In the genomic region with DNA sequence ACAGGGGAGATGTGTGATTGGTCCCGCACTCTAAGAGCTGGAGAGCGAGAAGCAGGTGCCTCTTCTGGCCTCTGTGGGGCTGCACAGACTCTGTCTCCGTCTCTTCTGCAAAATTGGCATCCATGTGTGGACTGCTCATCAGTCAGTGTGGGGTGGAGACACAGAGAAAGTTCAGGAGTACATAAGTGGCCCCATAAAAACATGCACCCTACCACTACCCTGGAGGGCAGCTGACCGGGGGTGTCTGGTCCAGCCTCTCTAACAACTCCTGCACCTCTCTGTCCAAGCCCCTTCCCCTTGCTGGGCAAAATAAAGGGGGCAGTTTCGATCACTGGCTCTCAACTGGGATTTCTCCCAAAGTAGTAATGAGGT, we compare ENCODE assay signal across 8 cellular contexts.
A peak's percentile ranks its signal among the peaks of the same experiment; 100 is the strongest.
DNase-seq lines count a peak whose midpoint lies in the region; ATAC-seq and TF ChIP-seq lines count a peak whose summit lies in the region.

No MANE protein-coding gene starts in this region.

- H3K9me3 ChIP-seq in BE2C (no peaks in the 10 kb centered on the region), HCT116 (ENCODE audit: control insufficient read depth in 1 of 2, insufficient read depth in 1 of 2, low read depth in 1 of 2, low read length in 2 of 2) (no peaks in the 10 kb centered on the region), lower lobe of right lung (no peaks in the 10 kb centered on the region)

- TF ChIP-seq RAD21 in HCT116 (IDR thresholded peaks at IDR 0.05; ENCODE audit: low read depth) = no peak

- no peak for TF ChIP-seq POLR2A in HCT116 (IDR thresholded peaks at IDR 0.05; ENCODE audit: borderline replicate concordance, extremely low read depth, insufficient read depth, insufficient read length)

- intact Hi-C loops in HCT116 (cut with micrococcal nuclease) = loop anchor here (5.0 kb wide), 1 partner anchor 48 kb away; no protein-coding TSS in a partner anchor
- intact Hi-C loops in lower lobe of right lung (cut with DNase I) = no loop called here

- no peak for ATAC-seq in HCT116
- ATAC-seq in activated T-helper 17 cell treated with anti-CD3 and anti-CD28 coated beads, Interleukin-2, amount 50 U/mL, for 72 hours (replicated peaks) = peak; percentile 1
- peak; percentile 8 to 35 for ATAC-seq in lower lobe of right lung

- DNase-seq in BE2C (no peak), HCT116 (ENCODE audit: low read depth, low spot score) (no peak), lower lobe of right lung (no peak), SKM-1 (lab: John Stamatoyannopoulos, UW; ENCODE audit: unreplicated experiment) (no peak), NCI-H2029 treated with DMSO at 0.1 percent for 48 hours (lab: John Stamatoyannopoulos, UW) (no peak), mesenteric fat pad (ENCODE audit: low spot score) (no peak), SW480 (ENCODE audit: low spot score) (no peak)

- no peaks in the 10 kb centered on the region for H3K9me2 ChIP-seq in HCT116 (ENCODE audit: insufficient read depth)

- RAD21 ChIA-PET in HCT116 (lab: Charles Lee; ENCODE audit: low non-redundant PET in 1 of 2, low total read pairs in 2 of 2, uncharacterized antibody in 2 of 2, unreplicated experiment in 2 of 2) = no interaction called here

- H3K27me3 ChIP-seq in BE2C (no peaks in the 10 kb centered on the region), HCT116 (ENCODE audit: insufficient read depth, low read length) (0 out of 2 replicates have a peak, but pooled peaks cover 5% of the 10 kb centered on the region), lower lobe of right lung (ENCODE audit: low read depth) (no peaks in the 10 kb centered on the region)

- CTCF ChIA-PET in HCT116 (lab: Charles Lee) = interaction anchor here (0.9 to 1.0 kb wide), 2 partner anchors 14 to 34 kb away, joined by 3 read pairs; no protein-coding TSS in a partner anchor

- H3K4me3 ChIP-seq in BE2C (ENCODE audit: low read depth, low read length) (peak overlapping the region; percentile 44), HCT116 (replicated peaks in 1 of 2; ENCODE audit: low read depth in 1 of 2, low read length in 2 of 2) (peak overlapping the region in 1 of 2 experiments; percentile 48; a peak in 2 of 4 replicates), lower lobe of right lung (peak overlapping the region; percentile 18)

- TSS peak; percentile 78 for BruUV-seq in HCT116 (replicated peaks; lab: Mats Ljungman, UMichigan)

- H3K9me3 Mint-ChIP-seq in activated T-helper 17 cell treated with anti-CD3 and anti-CD28 coated beads, Interleukin-2, amount 50 U/mL, for 72 hours = no peaks in the 10 kb centered on the region

- peaks cover 12% of the 10 kb centered on the region for H3K4me1 Mint-ChIP-seq in activated T-helper 17 cell treated with anti-CD3 and anti-CD28 coated beads, Interleukin-2, amount 50 U/mL, for 72 hours

- peak overlapping the region; percentile 75 for H3K4me2 ChIP-seq in HCT116 (ENCODE audit: low read length)

- no peak for TF ChIP-seq CTCF in BE2C (IDR thresholded peaks at IDR 0.05; ENCODE audit: low read depth, low read length)
- TF ChIP-seq CTCF in HCT116 (IDR thresholded peaks at IDR 0.05 in 2 of 3, conservative IDR thresholded peaks at IDR 0.05 in 1 of 3; ENCODE audit: borderline replicate concordance in 1 of 3, insufficient read depth in 1 of 3, low read depth in 2 of 3, low read length in 2 of 3) = no peak
- no peak for TF ChIP-seq CTCF in lower lobe of right lung (IDR thresholded peaks at IDR 0.05)

- H3K27ac ChIP-seq in HCT116 (ENCODE audit: low read depth, low read length) (no peak overlapping the region), lower lobe of right lung (peak overlapping the region; percentile 55)

- H2AFZ ChIP-seq in HCT116 (ENCODE audit: low read depth, low read length, poor library complexity, severe bottlenecking) = peak overlapping the region; percentile 19

- no peaks in the 10 kb centered on the region for H4K20me1 ChIP-seq in HCT116 (ENCODE audit: insufficient read depth)

- H3K36me3 ChIP-seq in BE2C (no peaks in the 10 kb centered on the region), HCT116 (ENCODE audit: control insufficient read depth in 1 of 2, insufficient read depth in 2 of 2, low read length in 2 of 2) (no peaks in the 10 kb centered on the region), lower lobe of right lung (no peaks in the 10 kb centered on the region)

- H3K27ac Mint-ChIP-seq in activated T-helper 17 cell treated with anti-CD3 and anti-CD28 coated beads, Interleukin-2, amount 50 U/mL, for 72 hours = peak overlapping the region; percentile 27

- peak overlapping the region; percentile 56; the same call in 1 of the 2 replicates for H3K9ac ChIP-seq in HCT116 (ENCODE audit: low read length)

- peaks cover 2% of the 10 kb centered on the region for H3K36me3 Mint-ChIP-seq in activated T-helper 17 cell treated with anti-CD3 and anti-CD28 coated beads, Interleukin-2, amount 50 U/mL, for 72 hours (ENCODE audit: low read depth)

- peaks cover 4% of the 10 kb centered on the region; the same call in 1 of the 2 replicates for H3K4me1 ChIP-seq in BE2C
- peaks cover 39 to 46% of the 10 kb centered on the region in 2 experiments for H3K4me1 ChIP-seq in HCT116 (ENCODE audit: control insufficient read depth in 1 of 2, insufficient read depth in 2 of 2, low read length in 2 of 2)
- H3K4me1 ChIP-seq in lower lobe of right lung = peaks cover 13% of the 10 kb centered on the region

- no peaks in the 10 kb centered on the region for H3K79me2 ChIP-seq in HCT116 (ENCODE audit: insufficient read depth, low read length)

- no peaks in the 10 kb centered on the region for H3K27me3 Mint-ChIP-seq in activated T-helper 17 cell treated with anti-CD3 and anti-CD28 coated beads, Interleukin-2, amount 50 U/mL, for 72 hours

- POLR2A ChIA-PET in HCT116 (lab: Charles Lee) = interaction anchor here (0.7 kb wide), 1 partner anchor 674 kb away, joined by 3 read pairs; no protein-coding TSS in a partner anchor

- peak overlapping the region; percentile 27 for H3K4me3 Mint-ChIP-seq in activated T-helper 17 cell treated with anti-CD3 and anti-CD28 coated beads, Interleukin-2, amount 50 U/mL, for 72 hours

TF ChIP-seq in HCT116, 20 proteins besides CTCF, POLR2A, EP300 and RAD21:
- TF ChIP-seq ZFX (IDR thresholded peaks at IDR 0.05) = no peak
- TF ChIP-seq EGR1 (IDR thresholded peaks at IDR 0.05; ENCODE audit: low read depth) = no peak
- no peak for TF ChIP-seq POLR2AphosphoS5 (IDR thresholded peaks at IDR 0.05; ENCODE audit: low read depth, low read length)
- TF ChIP-seq ELF1 (IDR thresholded peaks at IDR 0.05; ENCODE audit: borderline replicate concordance, low read depth) = no peak
- no peak for TF ChIP-seq TCF7L2 (IDR thresholded peaks at IDR 0.05; ENCODE audit: borderline replicate concordance, extremely low read depth, insufficient read depth, insufficient read length)
